24 cellular contexts compared by ENCODE assay signal in genomic region chr5:101136454-101136853, GRCh38.
DNase-seq lines count a peak whose midpoint lies in the region; ATAC-seq, FAIRE-seq and TF ChIP-seq lines count a peak whose summit lies in the region.
"Had no signal": no experiment of that assay in that cellular context is flagged by ENCODE, and none has a peak within 500 bp of the region (broad histone marks: within the 10 kb centered on the region; RNA-seq: fewer than 3 reads in every experiment).

No MANE protein-coding gene starts in this region.

- TF ChIP-seq CTCF in A549 (IDR thresholded peaks at IDR 0.05): no peak
- TF ChIP-seq CTCF in LNCaP clone FGC (IDR thresholded peaks at IDR 0.05; ENCODE audit: control insufficient read depth, extremely low read depth, insufficient read depth): no peak

- POLR2A ChIA-PET in A549 (lab: Yijun Ruan, JAX): no interaction called here

- DNase-seq in SIG-M5 treated with dmso at 0.1 percent for 504 hours (lab: John Stamatoyannopoulos, UW; ENCODE audit: unreplicated experiment): peak; percentile 10
- no peak for DNase-seq in SIG-M5 (lab: John Stamatoyannopoulos, UW)
- DNase-seq in A549 (ENCODE audit: low read depth in 1 of 2, low spot score in 1 of 2): peak in 1 of 2 experiments; percentile 45
- peak; percentile 70 for DNase-seq in LNCaP clone FGC (ENCODE audit: low read depth)
- no peak for DNase-seq in NCI-H2107 (lab: John Stamatoyannopoulos, UW)
- no peak for DNase-seq in LoVo (ENCODE audit: low spot score)
- DNase-seq in activated effector memory CD4-positive, alpha-beta T cell treated with Interleukin-2 at 50 U/mL for 16 hours: no peak
- DNase-seq: ACHN; BE2C; C1 segment of cervical spinal cord; CD4-positive, alpha-beta memory T cell; CD4-positive, CD25-positive, alpha-beta regulatory T cell; CD8-positive, alpha-beta memory T cell; COR-L47; DMS 273 treated with DMSO at 0.1 percent for 48 hours; DMS153; DMS79; DND-41; EL; GDM1 had no signal

- TF ChIP-seq POLR2A in A549 (IDR thresholded peaks at IDR 0.05; ENCODE audit: low read length): no peak

- H3K9me3 ChIP-seq in A549: no peaks in the 10 kb centered on the region
- H3K9me3 ChIP-seq: BE2C, BLaER1 had no signal

- no peak for FAIRE-seq in A549 (lab: Jason Lieb, UNC)
- FAIRE-seq: GM12878, GM12892, GM18507 had no signal

- TF ChIP-seq EP300 in A549 (IDR thresholded peaks at IDR 0.05): no peak

- WGBS in A549 (ENCODE audit: missing lambda C conversion rate): 13% methylated on average over 3 of the region's 3 CpGs

- H3K4me2 ChIP-seq in A549: peak overlapping the region; percentile 31
- H3K4me2 ChIP-seq: BLaER1 had no signal

- peak in 1 of 2 experiments; percentile 63; a peak in 3 of 6 replicates for ATAC-seq in A549
- ATAC-seq: GM12878 had no signal

- CTCF ChIA-PET in A549 (lab: Yijun Ruan, JAX): no interaction called here

- H3K27ac ChIP-seq in A549: no peak overlapping the region
- H3K27ac ChIP-seq: BLaER1 had no signal

- H3K4me1 ChIP-seq in A549: peaks cover 13% of the 10 kb centered on the region; the same call in 1 of the 3 replicates
- H3K4me1 ChIP-seq: BE2C, BLaER1 had no signal

- H3K4me3 ChIP-seq in A549 (no peak overlapping the region), LNCaP clone FGC (ENCODE audit: low read depth, low read length) (no peak overlapping the region)
- H3K4me3 ChIP-seq: BLaER1, GM12878 had no signal

- no peak for TF ChIP-seq RAD21 in A549 (conservative IDR thresholded peaks at IDR 0.05 in 1 of 2, IDR thresholded peaks at IDR 0.05 in 1 of 2)

TF ChIP-seq in A549, 52 proteins besides CTCF, POLR2A, EP300 and RAD21:
- TF ChIP-seq ZC3H11A (IDR thresholded peaks at IDR 0.05): no peak
- TF ChIP-seq TP53 (CRISPR knock-in tag; IDR thresholded peaks at IDR 0.05): no peak
- TF ChIP-seq JUNB (IDR thresholded peaks at IDR 0.05): no peak
- peak; percentile 70 for TF ChIP-seq GATA3 (IDR thresholded peaks at IDR 0.05; ENCODE audit: borderline replicate concordance)
- no peak for TF ChIP-seq ELK1 (IDR thresholded peaks at IDR 0.05; ENCODE audit: low read depth, low read length)

Comparison
In these comparisons a context has a peak if more than half of its experiments do, and no peak if none do; other contexts are left out.
1. DNase-seq: peak in SIG-M5 treated with dmso at 0.1 percent for 504 hours (single experiment) and LNCaP clone FGC (single experiment); none in SIG-M5 (single experiment), NCI-H2107 (single experiment), LoVo (single experiment) and activated effector memory CD4-positive, alpha-beta T cell treated with Interleukin-2 at 50 U/mL for 16 hours (single experiment).